Comparison of ENCODE assay signal across 9 cellular contexts in genomic region chr4:183960021-183960420, GRCh38. TPM values are rescaled to one million over a fixed set of nuclear protein-coding genes. Genes with fewer than 3 reads are reported as not detected.
DNase-seq lines count a peak whose midpoint lies in the region; ATAC-seq, FAIRE-seq and TF ChIP-seq lines count a peak whose summit lies in the region.
"Had no signal": no experiment of that assay in that cellular context is flagged by ENCODE, and none has a peak within 500 bp of the region (broad histone marks: within the 10 kb centered on the region; RNA-seq: fewer than 3 reads in every experiment).

No MANE protein-coding gene starts in this region.

- peak overlapping the region; percentile 15 for H3K9ac ChIP-seq in astrocyte (ENCODE audit: low read length)
- H3K9ac ChIP-seq in iPS-20b (ENCODE audit: low read depth, low read length): peak overlapping the region; percentile 50; the same call in 1 of the 2 replicates

- H3K4me1 ChIP-seq in astrocyte (ENCODE audit: insufficient read depth, low read length): peaks cover 14% of the 10 kb centered on the region
- peaks cover 37% of the 10 kb centered on the region for H3K4me1 ChIP-seq in iPS-20b (ENCODE audit: insufficient read depth, low read length)
- H3K4me1 ChIP-seq in tibial nerve: peaks cover 0 to 31% (median 1%) of the 10 kb centered on the region in 4 donors

- intact Hi-C loops in Right ventricle myocardium inferior (cut with DNase I): loop anchor here (2.0 to 5.0 kb wide), 2 partner anchors 55 to 83 kb away; partner anchors contain the start of gene STOX2
- intact Hi-C loops in cardiac septum (cut with DNase I): loop anchor here (1.0 kb wide), 1 partner anchor 55 kb away; the partner anchor contains the start of gene STOX2

- no peak for TF ChIP-seq CTCF in astrocyte (IDR thresholded peaks at IDR 0.05; ENCODE audit: insufficient read depth, low read depth, low read length)
- no peak for TF ChIP-seq CTCF in tibial nerve (IDR thresholded peaks at IDR 0.05)
- TF ChIP-seq CTCF in HFFc6 (IDR thresholded peaks at IDR 0.05): no peak

- H3K27ac ChIP-seq in astrocyte (ENCODE audit: low read depth, low read length): no peak overlapping the region
- H3K27ac ChIP-seq in iPS-20b (ENCODE audit: low read length): no peak overlapping the region
- peak overlapping the region; percentile 20 to 86 (median 79) for H3K27ac ChIP-seq in tibial nerve

- H3K4me3 Mint-ChIP-seq in astrocyte (ENCODE audit: unreplicated experiment): no peak overlapping the region
- no peak overlapping the region for H3K4me3 Mint-ChIP-seq in HFFc6
- H3K4me3 Mint-ChIP-seq: naive B cell had no signal

- H3K4me3 ChIP-seq in astrocyte (ENCODE audit: insufficient read depth, low read depth, low read length): peak overlapping the region; percentile 42
- H3K4me3 ChIP-seq in iPS-20b (ENCODE audit: low read length): peak overlapping the region; percentile 38; the same call in 1 of the 2 replicates
- peak overlapping the region; percentile 14 to 49 (median 22) for H3K4me3 ChIP-seq in tibial nerve

- no peaks in the 10 kb centered on the region for H3K36me3 Mint-ChIP-seq in astrocyte (ENCODE audit: low read depth, unreplicated experiment)
- H3K36me3 Mint-ChIP-seq in HFFc6 (ENCODE audit: low read depth): no peaks in the 10 kb centered on the region
- H3K36me3 Mint-ChIP-seq: naive B cell had no signal

- WGBS in tibial nerve, 2 donors: 15 to 16% methylated on average over 7 to 8 of the region's 8 CpGs

- H3K9me3 ChIP-seq in astrocyte (ENCODE audit: insufficient read depth, low read depth, low read length) (no peaks in the 10 kb centered on the region), iPS-20b (ENCODE audit: insufficient read depth, low read depth, low read length) (no peaks in the 10 kb centered on the region), tibial nerve (no peaks in the 10 kb centered on the region)

- TF ChIP-seq EP300 in tibial nerve (IDR thresholded peaks at IDR 0.05): peak in 1 of 2 donors; percentile 87

- H3K9me3 Mint-ChIP-seq in astrocyte (ENCODE audit: unreplicated experiment): no peaks in the 10 kb centered on the region
- H3K9me3 Mint-ChIP-seq in HFFc6: peaks cover 14% of the 10 kb centered on the region; the same call in 1 of the 2 replicates

- peaks cover 1% of the 10 kb centered on the region for H3K4me1 Mint-ChIP-seq in astrocyte (ENCODE audit: low read depth, unreplicated experiment)
- H3K4me1 Mint-ChIP-seq in HFFc6 (ENCODE audit: low read depth): no peaks in the 10 kb centered on the region
- H3K4me1 Mint-ChIP-seq: naive B cell had no signal

- H2AFZ ChIP-seq in astrocyte (ENCODE audit: low read depth, low read length): peak overlapping the region; percentile 58

- H3K27me3 Mint-ChIP-seq in astrocyte (ENCODE audit: low read depth, unreplicated experiment): no peaks in the 10 kb centered on the region
- no peaks in the 10 kb centered on the region for H3K27me3 Mint-ChIP-seq in HFFc6 (ENCODE audit: insufficient read depth)

- DNase-seq in Right ventricle myocardium inferior (ENCODE audit: missing footprints) (peak; percentile 66), cardiac septum (ENCODE audit: low spot score) (no peak), astrocyte (ENCODE audit: low read depth) (peak; percentile 81), tibial nerve (ENCODE audit: low spot score in 2 of 2) (peak; percentile 54 to 76), HFFc6 (no peak), NOMO-1 treated with dmso at 0.1 percent for 144 hours (lab: John Stamatoyannopoulos, UW; ENCODE audit: unreplicated experiment) (no peak)
- DNase-seq: naive B cell had no signal

- no peaks in the 10 kb centered on the region for H3K27me3 ChIP-seq in astrocyte (ENCODE audit: insufficient read depth, low read length)
- no peaks in the 10 kb centered on the region for H3K27me3 ChIP-seq in iPS-20b (ENCODE audit: insufficient read depth, low read length)
- H3K27me3 ChIP-seq in tibial nerve: no peaks in the 10 kb centered on the region

- H3K27ac Mint-ChIP-seq in astrocyte (ENCODE audit: unreplicated experiment) (no peak overlapping the region), HFFc6 (no peak overlapping the region)
- H3K27ac Mint-ChIP-seq: naive B cell had no signal

- no peaks in the 10 kb centered on the region for H3K36me3 ChIP-seq in astrocyte (ENCODE audit: insufficient read depth, low read length)
- no peaks in the 10 kb centered on the region for H3K36me3 ChIP-seq in iPS-20b (ENCODE audit: insufficient read depth, low read depth, low read length)
- H3K36me3 ChIP-seq in tibial nerve: no peaks in the 10 kb centered on the region

- no peaks in the 10 kb centered on the region for H3K79me2 ChIP-seq in astrocyte (ENCODE audit: insufficient read depth, low read length)

- FAIRE-seq in astrocyte (lab: Jason Lieb, UNC): peak; percentile 26

- H3K4me2 ChIP-seq in astrocyte (ENCODE audit: low read length): peak overlapping the region; percentile 72

- TF ChIP-seq POLR2A in tibial nerve (IDR thresholded peaks at IDR 0.05): peak in 1 of 2 donors; percentile 25

- ATAC-seq in Right ventricle myocardium inferior (peak; percentile 91), HG03342 (IDR thresholded peaks at IDR 0.05; ENCODE audit: unreplicated experiment) (no peak)

- no peaks in the 10 kb centered on the region for H4K20me1 ChIP-seq in astrocyte (ENCODE audit: insufficient read depth, low read length)

RNA-seq across cellular contexts. Expression of gene STOX2, which starts 54.9 kb away (rescaled TPM):
- total RNA-seq in Right ventricle myocardium inferior: 9.9 TPM
- 9.4 TPM for total RNA-seq in cardiac septum
- 2.5 and 2.6 TPM in 2 replicates for total RNA-seq in astrocyte
- 10 to 100 TPM; 11.9 to 28.6 (median 17.9) TPM for total RNA-seq in tibial nerve
- total RNA-seq in HFFc6 (2021; fragmentation: NEBNext Ultra II Directional; extraction: Animal tissue kit (Norgen Biotek cat#: 25700)): under 1 TPM in 2 of 6 experiments, not detected in 4; 0.07 to 0.17 TPM

Comparison
In these comparisons a context has a peak if more than half of its experiments do, and no peak if none do; other contexts are left out.
1. DNase-seq: peak in Right ventricle myocardium inferior (single experiment), astrocyte (single experiment) and tibial nerve (2 of 2); none in cardiac septum (single experiment), HFFc6 (single experiment) and NOMO-1 treated with dmso at 0.1 percent for 144 hours (single experiment).
2. H3K27ac ChIP-seq: peak in tibial nerve (4 of 4); none in astrocyte (single experiment) and iPS-20b (single experiment).
3. Peak in every context shown above with its lines, with median percentiles within 50 percentile points of each other: H3K4me3 ChIP-seq.